In genomic region chr7:36132025-36132424, GRCh38 we compare ENCODE assay signal across 26 cellular contexts. TPM values are rescaled to one million over a fixed set of nuclear protein-coding genes. Genes with fewer than 3 reads are reported as not detected.
DNase-seq lines count a peak whose midpoint lies in the region; ATAC-seq, FAIRE-seq and TF ChIP-seq lines count a peak whose summit lies in the region.
"Had no signal": no experiment of that assay in that cellular context is flagged by ENCODE, and none has a peak within 500 bp of the region (broad histone marks: within the 10 kb centered on the region; RNA-seq: fewer than 3 reads in every experiment).

No MANE protein-coding gene starts in this region.

- H3K27me3 ChIP-seq in HepG2 (ENCODE audit: control insufficient read depth in 1 of 2, insufficient read depth in 2 of 2, low read length in 2 of 2) (peaks cover 1 to 11% of the 10 kb centered on the region in 2 experiments; a peak in 3 of 5 replicates), right lobe of liver (no peaks in the 10 kb centered on the region), SU-DHL-6 (ENCODE audit: low read length) (no peaks in the 10 kb centered on the region), skeletal muscle tissue (ENCODE audit: control insufficient read depth in 3 of 3, insufficient read depth in 3 of 3, low read length in 3 of 3) (no peaks in the 10 kb centered on the region), thyroid gland (no peaks in the 10 kb centered on the region)
- H3K27me3 ChIP-seq: body of pancreas, MG63, transverse colon had no signal

- no peaks in the 10 kb centered on the region for H3K4me1 Mint-ChIP-seq in effector memory CD8-positive, alpha-beta T cell (ENCODE audit: low read depth in 2 of 2)
- H3K4me1 Mint-ChIP-seq: memory B cell had no signal

- H2AFZ ChIP-seq in HepG2 (ENCODE audit: low read length) (no peak overlapping the region), SU-DHL-6 (ENCODE audit: low read depth, low read length, severe bottlenecking) (no peak overlapping the region)

- in situ Hi-C loops in HepG2 (cut with HindIII; ENCODE audit: extremely low pct_ligation_motif_present, low pct_unique_long_range_greater_than_20kb): no loop called here

- CTCF ChIA-PET in HepG2 (lab: Yijun Ruan, JAX; ENCODE audit: low intra/inter-chr PET ratio, low total read pairs): no interaction called here

- H3K4me3 Mint-ChIP-seq in effector memory CD8-positive, alpha-beta T cell: no peak overlapping the region
- H3K4me3 Mint-ChIP-seq: memory B cell had no signal

- no peak for TF ChIP-seq EP300 in HepG2 (IDR thresholded peaks at IDR 0.05; ENCODE audit: low read depth in 2 of 2, low read length in 2 of 2)
- no peak for TF ChIP-seq EP300 in HepG2 (CRISPR knock-in tag; IDR thresholded peaks at IDR 0.05; ENCODE audit: borderline replicate concordance)

- H3K9me2 ChIP-seq in SU-DHL-6 (replicated peaks; ENCODE audit: insufficient read depth, low read length): no peaks in the 10 kb centered on the region

- H3K9me3 Mint-ChIP-seq in effector memory CD8-positive, alpha-beta T cell: no peaks in the 10 kb centered on the region
- H3K9me3 Mint-ChIP-seq: memory B cell had no signal

- H4K20me1 ChIP-seq in HepG2 (ENCODE audit: insufficient read depth, low read length) (no peaks in the 10 kb centered on the region), SU-DHL-6 (ENCODE audit: low read depth, low read length) (no peaks in the 10 kb centered on the region)

- no peaks in the 10 kb centered on the region for H3F3A ChIP-seq in SU-DHL-6 (ENCODE audit: insufficient read depth)

- H3K4me2 ChIP-seq in HepG2 (ENCODE audit: low read depth, low read length): no peak overlapping the region
- H3K4me2 ChIP-seq in SU-DHL-6 (ENCODE audit: low read depth, low read length, poor library complexity, severe bottlenecking): no peak overlapping the region

- H3K4me1 ChIP-seq in HepG2 (ENCODE audit: insufficient read depth, low read length) (peaks cover 40% of the 10 kb centered on the region), right lobe of liver (peaks cover 0 to 15% (median 6%) of the 10 kb centered on the region in 4 donors), skeletal muscle tissue (ENCODE audit: control insufficient read depth in 3 of 3, insufficient read depth in 3 of 3, low read length in 3 of 3) (peaks cover 37 to 46% (median 45%) of the 10 kb centered on the region in 3 donors), thyroid gland (peaks cover 0 to 9% of the 10 kb centered on the region in 2 donors)
- H3K4me1 ChIP-seq: prostate gland had no signal

- FAIRE-seq in HepG2 (lab: Jason Lieb, UNC): no peak

- no peak overlapping the region for H3K4me3 ChIP-seq in HepG2 (replicated peaks in 1 of 3; ENCODE audit: insufficient read depth in 1 of 3, low read depth in 2 of 3, low read length in 3 of 3)
- no peak overlapping the region for H3K4me3 ChIP-seq in right lobe of liver
- H3K4me3 ChIP-seq in SU-DHL-6 (ENCODE audit: insufficient read depth, low read length, poor library complexity, severe bottlenecking): no peak overlapping the region
- no peak overlapping the region for H3K4me3 ChIP-seq in skeletal muscle tissue (ENCODE audit: low read length in 3 of 3)
- H3K4me3 ChIP-seq in thyroid gland (replicated peaks in 1 of 3): no peak overlapping the region
- H3K4me3 ChIP-seq: body of pancreas, MG63, prostate gland, transverse colon had no signal

- POLR2A ChIA-PET in HepG2 (lab: Yijun Ruan, JAX): interaction anchor here (1.2 kb wide), 1 partner anchor 26 kb away, joined by 3 read pairs; no protein-coding TSS in a partner anchor

- intact Hi-C loops in HepG2 (cut with micrococcal nuclease; ENCODE audit: unreplicated experiment): no loop called here
- intact Hi-C loops in right lobe of liver (cut with DNase I): no loop called here
- intact Hi-C loops in thyroid gland (cut with DNase I): no loop called here

- TF ChIP-seq CTCF in HepG2 (CRISPR knock-in tag; IDR thresholded peaks at IDR 0.05): peak; percentile 55
- no peak for TF ChIP-seq CTCF in right lobe of liver (IDR thresholded peaks at IDR 0.05)
- peak; percentile 12 for TF ChIP-seq CTCF in SU-DHL-6 (IDR thresholded peaks at IDR 0.05; ENCODE audit: insufficient read depth, low read length, poor library complexity, severe bottlenecking)
- TF ChIP-seq CTCF in thyroid gland (IDR thresholded peaks at IDR 0.05): no peak

- no peaks in the 10 kb centered on the region for H3K79me2 ChIP-seq in HepG2 (ENCODE audit: insufficient read depth, low read length)
- no peaks in the 10 kb centered on the region for H3K79me2 ChIP-seq in SU-DHL-6 (ENCODE audit: insufficient read depth, low read length)

- H3K36me3 ChIP-seq in HepG2 (replicated peaks in 1 of 2; ENCODE audit: control insufficient read depth in 1 of 2, insufficient read depth in 2 of 2, low read length in 2 of 2): no peaks in the 10 kb centered on the region
- no peaks in the 10 kb centered on the region for H3K36me3 ChIP-seq in right lobe of liver
- no peaks in the 10 kb centered on the region for H3K36me3 ChIP-seq in SU-DHL-6 (ENCODE audit: low read length)
- H3K36me3 ChIP-seq in skeletal muscle tissue (ENCODE audit: control insufficient read depth in 3 of 3, insufficient read depth in 3 of 3, low read length in 3 of 3): no peaks in the 10 kb centered on the region
- H3K36me3 ChIP-seq in thyroid gland: no peaks in the 10 kb centered on the region
- H3K36me3 ChIP-seq: MG63, prostate gland, transverse colon had no signal

- TF ChIP-seq RAD21 in HepG2 (CRISPR knock-in tag; IDR thresholded peaks at IDR 0.05): no peak

- WGBS in HepG2 (ENCODE audit: low lambda C conversion rate): 40% methylated on average over 4 of the region's 8 CpGs
- 86% methylated on average over 4 of the region's 8 CpGs for WGBS in right lobe of liver (ENCODE audit: insufficient coverage, low coverage, low lambda C conversion rate, missing lambda C conversion rate)
- 93 to 95% methylated on average over 8 of the region's 8 CpGs for WGBS in thyroid gland, 2 donors

- H3K36me3 Mint-ChIP-seq in effector memory CD8-positive, alpha-beta T cell (ENCODE audit: insufficient read depth): no peaks in the 10 kb centered on the region
- H3K36me3 Mint-ChIP-seq: memory B cell had no signal

- TF ChIP-seq POLR2A in HepG2 (IDR thresholded peaks at IDR 0.05; ENCODE audit: insufficient read depth in 1 of 2, low read depth in 2 of 2, low read length in 2 of 2) (no peak), right lobe of liver (IDR thresholded peaks at IDR 0.05) (no peak), thyroid gland (IDR thresholded peaks at IDR 0.05) (no peak)

- H3K27ac ChIP-seq in HepG2 (ENCODE audit: extremely low read length, insufficient read depth, low read length) (no peak overlapping the region), right lobe of liver (no peak overlapping the region), SU-DHL-6 (ENCODE audit: low read depth, low read length) (no peak overlapping the region), skeletal muscle tissue (ENCODE audit: low read depth, low read length) (peak overlapping the region; percentile 98), thyroid gland (no peak overlapping the region)
- H3K27ac ChIP-seq: body of pancreas, C4-2B, prostate gland, transverse colon had no signal

- DNase-seq in HepG2 (ENCODE audit: low spot score) (peak; percentile 21), right lobe of liver (no peak), NCI-H146 treated with DMSO at 0.1 percent for 48 hours (lab: John Stamatoyannopoulos, UW; ENCODE audit: unreplicated experiment) (peak; percentile 16), NOMO-1 (lab: John Stamatoyannopoulos, UW; ENCODE audit: unreplicated experiment in 2 of 2) (no peak), thyroid gland (no peak)
- DNase-seq in effector memory CD8-positive, alpha-beta T cell: no peak
- DNase-seq: activated CD8-positive, alpha-beta memory T cell treated with anti-CD3 and anti-CD28 coated beads for 24 hours; activated gamma-delta T cell; activated T-cell treated with anti-CD3 and anti-CD28 coated beads, Interleukin-2, amount 50 U/mL, for 1 hour; body of pancreas; Calu3; EL; erythroblast; foreskin fibroblast; MG63; NCI-H187 treated with DMSO at 0.1 percent for 48 hours; NCI-H510A; Right ventricle myocardium superior; stimulated activated CD8-positive, alpha-beta memory T cell treated with anti-CD3 and anti-CD28 coated beads, Interleukin-4, amount 100 ng/mL, for 48 hours; transverse colon had no signal

- H3K9ac ChIP-seq in HepG2 (ENCODE audit: insufficient read depth, low read depth, low read length) (no peak overlapping the region), SU-DHL-6 (ENCODE audit: low read length) (no peak overlapping the region), skeletal muscle tissue (ENCODE audit: low read depth in 1 of 3, low read length in 3 of 3) (no peak overlapping the region)

- ATAC-seq in HepG2: 0 out of 3 replicates have a peak, but pooled peaks have one; percentile 21
- no peak for ATAC-seq in right lobe of liver
- no peak for ATAC-seq in effector memory CD8-positive, alpha-beta T cell (replicated peaks)
- ATAC-seq: activated CD4-positive, CD25-positive, alpha-beta regulatory T cell treated with anti-CD3 and anti-CD28 coated beads, Interleukin-2, amount 50 U/mL, for 24 hours; body of pancreas had no signal

- H3K9me3 ChIP-seq in HepG2 (ENCODE audit: low read length) (no peaks in the 10 kb centered on the region), right lobe of liver (no peaks in the 10 kb centered on the region), SU-DHL-6 (ENCODE audit: insufficient read depth, low read length) (no peaks in the 10 kb centered on the region), skeletal muscle tissue (ENCODE audit: control insufficient read depth in 3 of 3, low read length in 3 of 3) (no peaks in the 10 kb centered on the region), thyroid gland (no peaks in the 10 kb centered on the region)
- H3K9me3 ChIP-seq: body of pancreas, MG63, prostate gland, transverse colon had no signal

- H3K27me3 Mint-ChIP-seq in effector memory CD8-positive, alpha-beta T cell: peaks cover under 1 to 20% of the 10 kb centered on the region in 2 donors

- BruUV-seq in HepG2 (replicated peaks; lab: Mats Ljungman, UMichigan): no TSS peak

- H3K27ac Mint-ChIP-seq in effector memory CD8-positive, alpha-beta T cell: no peak overlapping the region
- H3K27ac Mint-ChIP-seq: memory B cell had no signal

RNA-seq across cellular contexts. Expression of gene EEPD1, which starts 21.0 kb away (rescaled TPM):
- total RNA-seq in HepG2 (2016; rRNA removed; fragmentation: Illumina TruSeq; extraction: Trizol) (10.0 and 10.1 TPM in 2 replicates), right lobe of liver (10 to 100 TPM in 4 of 6 experiments, 1 to 10 TPM in 2; 5.9 to 18.6 (median 10.6) TPM), skeletal muscle tissue (12.5 TPM), thyroid gland (1 to 10 TPM; 2.2 to 9.3 (median 6.2) TPM)
- total RNA-seq in HepG2 (2016; cell fraction: cytosol; rRNA removed; fragmentation: Illumina TruSeq; extraction: Trizol; ENCODE audit: low read depth): 2.6 and 4.1 TPM in 2 replicates
- 6.6 and 8.8 TPM in 2 replicates for total RNA-seq in HepG2 (2016; cell fraction: insoluble cytoplasmic fraction; rRNA removed; fragmentation: Illumina TruSeq; extraction: Trizol)
- total RNA-seq in HepG2 (2016; cell fraction: membrane; rRNA removed; fragmentation: Illumina TruSeq; extraction: Trizol): 4.1 and 4.5 TPM in 2 replicates
- total RNA-seq in HepG2 (2016; cell fraction: nucleus; rRNA removed; fragmentation: Illumina TruSeq; extraction: Trizol): 8.1 and 10.7 TPM in 2 replicates
- polyA plus RNA-seq in HepG2 (2011; rRNA removed): 16.4 and 18.4 TPM in 2 replicates
- polyA plus RNA-seq in HepG2 (2011; cell fraction: cytosol; rRNA removed): 13.7 and 15.2 TPM in 2 replicates
- 36.9 and 55.6 TPM in 2 replicates for polyA plus RNA-seq in HepG2 (2011; cell fraction: nucleus; rRNA removed)
- 17.7 and 30.3 TPM in 2 replicates for polyA plus RNA-seq in HepG2 (2012)
- 1.3 and 1.6 TPM in 2 replicates for polyA plus RNA-seq in HepG2 (2016; cell fraction: cytosol; fragmentation: Illumina TruSeq; extraction: Trizol; ENCODE audit: low read depth)
- polyA plus RNA-seq in HepG2 (2016; cell fraction: insoluble cytoplasmic fraction; fragmentation: Illumina TruSeq; extraction: Trizol; ENCODE audit: low read depth): 9.2 and 12.3 TPM in 2 replicates
- polyA plus RNA-seq in HepG2 (2016; cell fraction: membrane; fragmentation: Illumina TruSeq; extraction: Trizol; ENCODE audit: low read depth): 2.9 and 3.7 TPM in 2 replicates
- polyA plus RNA-seq in HepG2 (2016; cell fraction: nucleus; fragmentation: Illumina TruSeq; extraction: Trizol; ENCODE audit: insufficient read depth, low read depth): 36.8 and 40.3 TPM in 2 replicates
- polyA minus RNA-seq in HepG2 (2011; rRNA and poly(A)+ RNA removed; ENCODE audit: low replicate concordance): 1.7 and 22.0 TPM in 2 replicates
- 6.0 and 8.7 TPM in 2 replicates for polyA minus RNA-seq in HepG2 (2011; cell fraction: cytosol; rRNA and poly(A)+ RNA removed)
- 31.8 and 34.1 TPM in 2 replicates for polyA minus RNA-seq in HepG2 (2011; cell fraction: nucleus; rRNA and poly(A)+ RNA removed)

Comparison
In these comparisons a context has a peak if more than half of its experiments do, and no peak if none do; other contexts are left out.
1. DNase-seq: peak in HepG2 (single experiment) and NCI-H146 treated with DMSO at 0.1 percent for 48 hours (single experiment); none in right lobe of liver (0 of 3), NOMO-1 (0 of 2), thyroid gland (0 of 2) and effector memory CD8-positive, alpha-beta T cell (0 of 3).
2. CTCF ChIP-seq: peak in HepG2 (single experiment) and SU-DHL-6 (single experiment); none in right lobe of liver (0 of 4) and thyroid gland (0 of 6).